8 cellular contexts compared by ENCODE assay signal in the genomic region with DNA sequence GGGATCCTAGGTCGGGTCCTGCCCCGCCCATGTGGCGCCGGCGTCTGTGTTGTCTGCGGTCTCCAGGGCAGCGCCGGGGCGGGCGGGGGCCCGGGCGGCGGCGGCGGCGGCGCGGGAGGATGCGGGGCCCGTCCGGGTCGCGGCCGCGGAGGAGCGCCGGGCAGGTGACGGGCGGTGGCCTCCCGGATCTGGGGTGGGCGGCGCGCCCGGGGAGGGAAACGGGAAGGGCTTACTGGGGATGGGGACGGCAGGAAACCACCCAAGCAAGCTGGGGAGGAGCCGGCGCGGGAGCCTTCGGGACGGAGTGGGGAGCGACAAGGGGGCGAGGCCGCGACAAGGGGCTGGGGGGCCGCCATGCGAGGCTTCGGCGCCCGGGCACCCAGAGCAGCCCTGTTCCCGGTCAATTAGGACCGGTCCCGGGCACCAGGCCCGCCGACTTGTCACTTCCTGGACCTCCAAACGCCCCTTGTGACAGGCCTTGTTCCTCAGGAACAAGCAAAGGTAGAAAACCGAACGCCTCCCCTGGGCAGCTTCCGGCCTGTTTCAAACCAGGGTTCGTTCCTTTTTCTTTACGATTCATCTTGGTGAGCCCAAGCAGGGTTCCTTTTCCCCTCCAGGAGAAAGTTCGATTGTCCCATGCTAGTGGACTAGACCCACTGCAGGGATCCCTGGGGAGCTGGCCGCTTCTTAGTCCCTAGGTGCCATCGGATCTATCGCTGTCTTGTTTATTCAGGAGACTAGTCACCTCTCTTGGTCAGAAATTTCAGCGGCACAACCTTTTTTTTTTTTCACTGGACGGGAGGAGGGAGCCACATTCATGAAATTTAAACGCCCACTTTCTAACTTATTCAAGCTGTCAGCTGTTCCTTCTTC. TPM values are rescaled to one million over a fixed set of nuclear protein-coding genes. Genes with fewer than 3 reads are reported as not detected.
DNase-seq lines count a peak whose midpoint lies in the region; ATAC-seq and TF ChIP-seq lines count a peak whose summit lies in the region.

No MANE protein-coding gene starts in this region.

- peak overlapping the region; percentile 78 for H3K27ac Mint-ChIP-seq in activated T-helper 17 cell treated with anti-CD3 and anti-CD28 coated beads, Interleukin-2, amount 50 U/mL, for 72 hours
- H3K27ac Mint-ChIP-seq in nephron: peak overlapping the region; percentile 97 to 100 (median 98)
- H3K27ac Mint-ChIP-seq in stimulated activated naive CD8-positive, alpha-beta T cell treated with anti-CD3 and anti-CD28 coated beads, Interleukin-15, amount 100 ng/mL, for 72 hours: peak overlapping the region; percentile 87 to 91

- no peaks in the 10 kb centered on the region for H3K36me3 ChIP-seq in HAP-1 (replicated peaks)

- H3K36me3 Mint-ChIP-seq in activated T-helper 17 cell treated with anti-CD3 and anti-CD28 coated beads, Interleukin-2, amount 50 U/mL, for 72 hours (ENCODE audit: low read depth): no peaks in the 10 kb centered on the region
- peaks cover 15% of the 10 kb centered on the region for H3K36me3 Mint-ChIP-seq in nephron (ENCODE audit: low read depth)

- peaks cover 11% of the 10 kb centered on the region for H3K27me3 Mint-ChIP-seq in activated T-helper 17 cell treated with anti-CD3 and anti-CD28 coated beads, Interleukin-2, amount 50 U/mL, for 72 hours
- peaks cover 21% of the 10 kb centered on the region for H3K27me3 Mint-ChIP-seq in nephron (ENCODE audit: low read depth)
- no peaks in the 10 kb centered on the region for H3K27me3 Mint-ChIP-seq in stimulated activated naive CD8-positive, alpha-beta T cell treated with anti-CD3 and anti-CD28 coated beads, Interleukin-15, amount 100 ng/mL, for 72 hours

- DNase-seq in COLO829 (ENCODE audit: low spot score) (peak; percentile 41), HAP-1 (ENCODE audit: low spot score in 2 of 2) (peak; percentile 35 to 69), NOMO-1 treated with dmso at 0.1 percent for 144 hours (lab: John Stamatoyannopoulos, UW; ENCODE audit: unreplicated experiment) (peak; percentile 49), fibroblast of the conjunctiva (ENCODE audit: low read depth) (peak; percentile 55), NCI-H1436 (lab: John Stamatoyannopoulos, UW) (no peak)
- peak; percentile 52 to 59 for DNase-seq in stimulated activated naive CD8-positive, alpha-beta T cell treated with anti-CD3 and anti-CD28 coated beads, Interleukin-15, amount 100 ng/mL, for 72 hours

- peaks cover 16% of the 10 kb centered on the region for H3K4me1 Mint-ChIP-seq in activated T-helper 17 cell treated with anti-CD3 and anti-CD28 coated beads, Interleukin-2, amount 50 U/mL, for 72 hours
- H3K4me1 Mint-ChIP-seq in nephron: peaks cover 17% of the 10 kb centered on the region
- peaks cover 63% of the 10 kb centered on the region for H3K4me1 Mint-ChIP-seq in stimulated activated naive CD8-positive, alpha-beta T cell treated with anti-CD3 and anti-CD28 coated beads, Interleukin-15, amount 100 ng/mL, for 72 hours

- no peaks in the 10 kb centered on the region for H3K9me3 Mint-ChIP-seq in activated T-helper 17 cell treated with anti-CD3 and anti-CD28 coated beads, Interleukin-2, amount 50 U/mL, for 72 hours
- H3K9me3 Mint-ChIP-seq in nephron: no peaks in the 10 kb centered on the region
- H3K9me3 Mint-ChIP-seq in stimulated activated naive CD8-positive, alpha-beta T cell treated with anti-CD3 and anti-CD28 coated beads, Interleukin-15, amount 100 ng/mL, for 72 hours: no peaks in the 10 kb centered on the region

- peak; percentile 75 for ATAC-seq in activated T-helper 17 cell treated with anti-CD3 and anti-CD28 coated beads, Interleukin-2, amount 50 U/mL, for 72 hours (replicated peaks)
- peak; percentile 87 for ATAC-seq in stimulated activated naive CD8-positive, alpha-beta T cell treated with anti-CD3 and anti-CD28 coated beads, Interleukin-15, amount 100 ng/mL, for 72 hours

- no peaks in the 10 kb centered on the region for H3K27me3 ChIP-seq in HAP-1 (ENCODE audit: low read depth)

- no peaks in the 10 kb centered on the region for H3K9me3 ChIP-seq in HAP-1

- H3K4me1 ChIP-seq in HAP-1: peaks cover 26% of the 10 kb centered on the region

- no peak for TF ChIP-seq CTCF in nephron (IDR thresholded peaks at IDR 0.05; ENCODE audit: unreplicated experiment in 3 of 3)

- peak overlapping the region; percentile 81 for H3K4me3 Mint-ChIP-seq in activated T-helper 17 cell treated with anti-CD3 and anti-CD28 coated beads, Interleukin-2, amount 50 U/mL, for 72 hours
- H3K4me3 Mint-ChIP-seq in nephron: peak overlapping the region; percentile 90 to 95 (median 93)
- H3K4me3 Mint-ChIP-seq in stimulated activated naive CD8-positive, alpha-beta T cell treated with anti-CD3 and anti-CD28 coated beads, Interleukin-15, amount 100 ng/mL, for 72 hours: peak overlapping the region; percentile 88 to 91

- in situ Hi-C loops in HAP-1 (cut with MboI; ENCODE audit: low sequenced_read_pairs): no loop called here

- H3K4me3 ChIP-seq in HAP-1: peak overlapping the region; percentile 46

RNA-seq across cellular contexts. Expression of gene JHY, which starts 0.5 kb away (rescaled TPM):
- 1 to 10 TPM; 1.2 to 1.5 TPM for total RNA-seq in activated T-helper 17 cell treated with anti-CD3 and anti-CD28 coated beads, Interleukin-2, amount 50 U/mL, for 72 hours

RNA-seq across cellular contexts. Expression of gene CRTAM, which starts 44.7 kb away (rescaled TPM):
- under 1 TPM in 1 of 2 donors, not detected in 1; 0.11 TPM for total RNA-seq in activated T-helper 17 cell treated with anti-CD3 and anti-CD28 coated beads, Interleukin-2, amount 50 U/mL, for 72 hours
